In the genomic region with DNA sequence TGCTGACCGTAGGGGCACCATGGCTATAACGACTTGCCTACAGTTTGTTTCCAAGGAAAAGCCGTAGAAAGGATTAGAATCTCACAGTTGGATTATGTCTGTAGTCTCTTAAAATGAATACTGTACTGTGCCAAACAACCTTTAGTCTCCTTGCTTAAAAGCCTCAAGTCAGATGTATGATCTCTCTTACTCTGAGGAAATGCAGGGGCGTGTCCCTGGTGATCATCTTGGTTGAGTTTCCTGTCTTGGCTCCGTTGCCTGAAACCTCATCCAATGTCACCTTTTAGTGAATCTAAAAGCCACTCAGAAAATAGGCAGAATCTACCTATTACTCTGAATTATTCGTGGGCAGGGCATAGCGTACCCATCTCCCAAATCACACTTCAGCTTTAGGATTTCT, we compare ENCODE assay signal across 9 cellular contexts.
DNase-seq lines count a peak whose midpoint lies in the region; ATAC-seq and TF ChIP-seq lines count a peak whose summit lies in the region.
"Had no signal": no experiment of that assay in that cellular context is flagged by ENCODE, and none has a peak within 500 bp of the region (broad histone marks: within the 10 kb centered on the region; RNA-seq: fewer than 3 reads in every experiment).

No MANE protein-coding gene starts in this region.

- H3K4me1 Mint-ChIP-seq in activated CD8-positive, alpha-beta T cell treated with anti-CD3 and anti-CD28 coated beads, Interleukin-2, amount 10 ng/mL, durations not matched to agents 7 days and 5 days (ENCODE audit: low read depth) = peaks cover 75% of the 10 kb centered on the region

- no peaks in the 10 kb centered on the region for H3K9me3 Mint-ChIP-seq in activated CD8-positive, alpha-beta T cell treated with anti-CD3 and anti-CD28 coated beads, Interleukin-2, amount 10 ng/mL, durations not matched to agents 7 days and 5 days (ENCODE audit: insufficient read depth)
- H3K9me3 Mint-ChIP-seq: endodermal cell had no signal

- POLR2A ChIA-PET in activated CD8-positive, alpha-beta T cell treated with anti-CD3 and anti-CD28 coated beads, Interleukin-2, amount 10 ng/mL, durations not matched to agents 7 days and 5 days (lab: Charles Lee) = interaction anchor here (0.6 to 3.5 kb wide), 8 partner anchors 13 to 291 kb away, joined by 3 to 18 read pairs (median 3); no protein-coding TSS in a partner anchor

- H3K4me3 Mint-ChIP-seq in activated CD8-positive, alpha-beta T cell treated with anti-CD3 and anti-CD28 coated beads, Interleukin-2, amount 10 ng/mL, durations not matched to agents 7 days and 5 days = peak overlapping the region; percentile 74
- H3K4me3 Mint-ChIP-seq: endodermal cell had no signal

- H4K20me1 ChIP-seq in OCI-LY3 (ENCODE audit: insufficient read depth, low read length) = no peaks in the 10 kb centered on the region

- H3K27me3 ChIP-seq in OCI-LY3 (ENCODE audit: low read depth, low read length) = no peaks in the 10 kb centered on the region

- CTCF ChIA-PET in activated CD8-positive, alpha-beta T cell treated with anti-CD3 and anti-CD28 coated beads, Interleukin-2, amount 10 ng/mL, durations not matched to agents 7 days and 5 days (lab: Charles Lee) = interaction anchor here (0.8 to 2.2 kb wide), 7 partner anchors 16 to 291 kb away, joined by 3 to 18 read pairs (median 4); no protein-coding TSS in a partner anchor

- intact Hi-C loops in left ventricle myocardium superior (cut with micrococcal nuclease) = no loop called here

- TF ChIP-seq CTCF in OCI-LY3 (IDR thresholded peaks at IDR 0.05; ENCODE audit: low read depth, low read length) (no peak), GM20000 (IDR thresholded peaks at IDR 0.05; ENCODE audit: extremely low read depth, missing control alignments) (no peak)

- H3K4me2 ChIP-seq in OCI-LY3 (ENCODE audit: low read length) = peak overlapping the region; percentile 25; the same call in 1 of the 2 replicates

- H3K36me3 ChIP-seq in OCI-LY3 (replicated peaks; ENCODE audit: low read depth, low read length) = no peaks in the 10 kb centered on the region

- peak; percentile 82 for DNase-seq in activated CD8-positive, alpha-beta T cell treated with anti-CD3 and anti-CD28 coated beads, Interleukin-2, amount 10 ng/mL, durations not matched to agents 7 days and 5 days
- DNase-seq in left ventricle myocardium superior = no peak
- peak; percentile 32 for DNase-seq in stimulated activated naive CD4-positive, alpha-beta T cell treated with Interleukin-2 at 50 U/mL for 16 hours (lab: John Stamatoyannopoulos, UW)
- DNase-seq in GM20000 (ENCODE audit: low spot score) = no peak
- DNase-seq in pons (ENCODE audit: low spot score) = no peak
- DNase-seq: GDM1 had no signal

- H3K27me3 Mint-ChIP-seq in activated CD8-positive, alpha-beta T cell treated with anti-CD3 and anti-CD28 coated beads, Interleukin-2, amount 10 ng/mL, durations not matched to agents 7 days and 5 days (ENCODE audit: low read depth) = no peaks in the 10 kb centered on the region

- no peaks in the 10 kb centered on the region for H3K9me3 ChIP-seq in OCI-LY3 (ENCODE audit: insufficient read depth, low read length)

- peaks cover 20% of the 10 kb centered on the region for H3K36me3 Mint-ChIP-seq in activated CD8-positive, alpha-beta T cell treated with anti-CD3 and anti-CD28 coated beads, Interleukin-2, amount 10 ng/mL, durations not matched to agents 7 days and 5 days (ENCODE audit: low read depth)

- ATAC-seq in activated CD8-positive, alpha-beta T cell treated with anti-CD3 and anti-CD28 coated beads, Interleukin-2, amount 10 ng/mL, durations not matched to agents 7 days and 5 days = peak; percentile 77
- peak; percentile 44 for ATAC-seq in left ventricle myocardium superior
- no peak for ATAC-seq in HG02759 (IDR thresholded peaks at IDR 0.05; ENCODE audit: unreplicated experiment)

- peaks cover 29% of the 10 kb centered on the region for H3K4me1 ChIP-seq in OCI-LY3 (ENCODE audit: low read length)

- no peak overlapping the region for H3K4me3 ChIP-seq in OCI-LY3 (ENCODE audit: low read length)

- no peaks in the 10 kb centered on the region for H3K79me2 ChIP-seq in OCI-LY3 (ENCODE audit: low read length)

- H2AFZ ChIP-seq in OCI-LY3 (ENCODE audit: low read depth, low read length) = peak overlapping the region; percentile 44; the same call in 1 of the 2 replicates

- peak overlapping the region; percentile 96 for H3K27ac Mint-ChIP-seq in activated CD8-positive, alpha-beta T cell treated with anti-CD3 and anti-CD28 coated beads, Interleukin-2, amount 10 ng/mL, durations not matched to agents 7 days and 5 days
- H3K27ac Mint-ChIP-seq: endodermal cell had no signal

- H3K9ac ChIP-seq in OCI-LY3 (ENCODE audit: low read length) = no peak overlapping the region

- no peak overlapping the region for H3K27ac ChIP-seq in OCI-LY3 (ENCODE audit: low read length)

Comparison
In these comparisons a context has a peak if more than half of its experiments do, and no peak if none do; other contexts are left out.
1. DNase-seq: peak in activated CD8-positive, alpha-beta T cell treated with anti-CD3 and anti-CD28 coated beads, Interleukin-2, amount 10 ng/mL, durations not matched to agents 7 days and 5 days (single experiment) and stimulated activated naive CD4-positive, alpha-beta T cell treated with Interleukin-2 at 50 U/mL for 16 hours (single experiment); none in left ventricle myocardium superior (single experiment), GM20000 (single experiment) and pons (single experiment).